ENCODE assay signal across 29 cellular contexts in the genomic region with DNA sequence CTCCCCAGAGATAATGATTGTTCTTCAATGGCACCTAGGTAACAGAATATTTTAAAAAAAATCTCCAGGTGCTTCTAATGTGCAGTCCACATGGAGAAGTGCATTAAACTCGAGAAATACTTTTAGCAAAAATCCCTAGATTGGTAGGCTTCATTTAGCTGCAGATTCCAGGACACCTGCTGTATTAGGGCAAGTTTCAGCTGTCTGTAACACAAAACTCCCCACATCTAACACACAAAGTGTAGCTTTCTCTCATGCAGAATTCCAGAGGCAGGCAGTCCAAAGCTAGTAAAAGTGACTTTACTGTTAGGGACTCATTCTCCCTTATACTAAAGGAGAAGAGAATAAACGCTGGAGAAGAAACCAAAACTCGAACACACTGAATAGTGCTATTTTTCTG.
"Had no signal": no experiment of that assay in that cellular context is flagged by ENCODE, and none has a peak within 500 bp of the region (broad histone marks: within the 10 kb centered on the region; RNA-seq: fewer than 3 reads in every experiment).

No MANE protein-coding gene starts in this region.

- H3K4me3 ChIP-seq: esophagus muscularis mucosa, gastroesophageal sphincter, heart left ventricle, hepatocyte, mucosa of descending colon, neural progenitor cell, prostate gland, right atrium auricular region, smooth muscle cell, stomach, testis, tibial artery had no signal

- H3K4me2 ChIP-seq: hepatocyte, neural progenitor cell, smooth muscle cell had no signal

- DNase-seq: dermis blood vessel endothelial cell; effector memory CD4-positive, alpha-beta T cell; foreskin keratinocyte; heart left ventricle; kidney; mesenchymal stem cell; mucosa of descending colon; naive thymus-derived CD4-positive, alpha-beta T cell; nucleus accumbens; stimulated activated CD4-positive, alpha-beta T cell treated with anti-CD3 and anti-CD28 coated beads, Interleukin-12 subunit alpha, Interleukin-12 subunit beta, amount 100 ng/mL, for 4 hours; stimulated activated CD4-positive, alpha-beta T cell treated with anti-CD3 and anti-CD28 coated beads, Interleukin-1b, Interleukin-23, amount 100 ng/mL, for 48 hours; stimulated activated CD4-positive, alpha-beta T cell treated with anti-CD3 and anti-CD28 coated beads, Interleukin-4, amount 100 ng/mL, for 1 hour; stimulated activated naive CD4-positive, alpha-beta T cell treated with Interleukin-2 at 50 U/mL for 16 hours; stomach; testis; tibial artery had no signal

- H3K9me3 Mint-ChIP-seq: mesothelial cell of epicardium; naive thymus-derived CD4-positive, alpha-beta T cell; nephron; neural progenitor cell; stimulated activated effector memory CD8-positive, alpha-beta T cell treated with anti-CD3 and anti-CD28 coated beads, Interleukin-12 subunit alpha, Interleukin-12 subunit beta, amount 100 ng/mL, for 72 hours; type B pancreatic cell had no signal

- H3K4me3 Mint-ChIP-seq: mesothelial cell of epicardium; naive thymus-derived CD4-positive, alpha-beta T cell; nephron; neural progenitor cell; stimulated activated effector memory CD8-positive, alpha-beta T cell treated with anti-CD3 and anti-CD28 coated beads, Interleukin-12 subunit alpha, Interleukin-12 subunit beta, amount 100 ng/mL, for 72 hours; type B pancreatic cell had no signal

- H2AFZ ChIP-seq: hepatocyte, neural progenitor cell had no signal

- ATAC-seq: foreskin keratinocyte; gastroesophageal sphincter; heart left ventricle; left lobe of liver; mucosa of descending colon; naive thymus-derived CD4-positive, alpha-beta T cell; sciatic nerve; stimulated activated effector memory CD8-positive, alpha-beta T cell treated with anti-CD3 and anti-CD28 coated beads, Interleukin-12 subunit alpha, Interleukin-12 subunit beta, amount 100 ng/mL, for 72 hours had no signal

- H3K4me1 Mint-ChIP-seq: naive thymus-derived CD4-positive, alpha-beta T cell; nephron; neural progenitor cell; stimulated activated effector memory CD8-positive, alpha-beta T cell treated with anti-CD3 and anti-CD28 coated beads, Interleukin-12 subunit alpha, Interleukin-12 subunit beta, amount 100 ng/mL, for 72 hours had no signal

- H3K79me2 ChIP-seq: hepatocyte had no signal

- H3K9me3 ChIP-seq: esophagus muscularis mucosa, gastroesophageal sphincter, heart left ventricle, mucosa of descending colon, prostate gland, right atrium auricular region, stomach, testis, tibial artery had no signal

- H3K36me3 Mint-ChIP-seq: mesothelial cell of epicardium; naive thymus-derived CD4-positive, alpha-beta T cell; neural progenitor cell; stimulated activated effector memory CD8-positive, alpha-beta T cell treated with anti-CD3 and anti-CD28 coated beads, Interleukin-12 subunit alpha, Interleukin-12 subunit beta, amount 100 ng/mL, for 72 hours; type B pancreatic cell had no signal

- H3K27ac ChIP-seq: esophagus muscularis mucosa, foreskin keratinocyte, gastroesophageal sphincter, heart left ventricle, hepatocyte, neural progenitor cell, prostate gland, right atrium auricular region, stomach, testis, tibial artery had no signal

- H3K9ac ChIP-seq: neural progenitor cell had no signal

- H3K27ac Mint-ChIP-seq: mesothelial cell of epicardium; naive thymus-derived CD4-positive, alpha-beta T cell; nephron; neural progenitor cell; stimulated activated effector memory CD8-positive, alpha-beta T cell treated with anti-CD3 and anti-CD28 coated beads, Interleukin-12 subunit alpha, Interleukin-12 subunit beta, amount 100 ng/mL, for 72 hours; type B pancreatic cell had no signal

- H3K27me3 ChIP-seq: esophagus muscularis mucosa, foreskin keratinocyte, gastroesophageal sphincter, heart left ventricle, hepatocyte, neural progenitor cell, right atrium auricular region, stomach, testis, tibial artery had no signal

- H3K4me1 ChIP-seq: esophagus muscularis mucosa, foreskin keratinocyte, gastroesophageal sphincter, heart left ventricle, neural progenitor cell, prostate gland, right atrium auricular region, stomach, testis, tibial artery had no signal

- H3K36me3 ChIP-seq: esophagus muscularis mucosa, gastroesophageal sphincter, heart left ventricle, neural progenitor cell, prostate gland, right atrium auricular region, stomach, tibial artery had no signal

- H3K27me3 Mint-ChIP-seq: naive thymus-derived CD4-positive, alpha-beta T cell; type B pancreatic cell had no signal
